9 cellular contexts compared by ENCODE assay signal in genomic region chr12:102010265-102010994, GRCh38. TPM values are rescaled to one million over a fixed set of nuclear protein-coding genes. Genes with fewer than 3 reads are reported as not detected.
DNase-seq lines count a peak whose midpoint lies in the region; ATAC-seq and TF ChIP-seq lines count a peak whose summit lies in the region.
"Had no signal": no experiment of that assay in that cellular context is flagged by ENCODE, and none has a peak within 500 bp of the region (broad histone marks: within the 10 kb centered on the region; RNA-seq: fewer than 3 reads in every experiment).

No MANE protein-coding gene starts in this region.

- H3K27ac Mint-ChIP-seq in activated naive CD8-positive, alpha-beta T cell treated with anti-CD3 and anti-CD28 coated beads, Interleukin-2, amount 50 U/mL, for 24 hours: no peak overlapping the region

- TF ChIP-seq POLR2A in suprapubic skin (IDR thresholded peaks at IDR 0.05): no peak

- TF ChIP-seq CTCF in GM12865 (IDR thresholded peaks at IDR 0.05; ENCODE audit: insufficient read depth, low read depth, low read length, missing control alignments) (no peak), suprapubic skin (IDR thresholded peaks at IDR 0.05) (no peak)

- DNase-seq in GM12865 (ENCODE audit: low read depth) (peak; percentile 85), HAP-1 (ENCODE audit: low spot score in 2 of 2) (no peak), suprapubic skin (ENCODE audit: low spot score in 2 of 2) (no peak), DMS153 treated with DMSO at 0.1 percent for 48 hours (lab: John Stamatoyannopoulos, UW; ENCODE audit: unreplicated experiment) (no peak), foreskin melanocyte (no peak)
- DNase-seq in activated naive CD8-positive, alpha-beta T cell treated with anti-CD3 and anti-CD28 coated beads, Interleukin-2, amount 50 U/mL, for 24 hours: no peak
- DNase-seq: activated T-cell treated with anti-CD3 and anti-CD28 coated beads, Interleukin-2, amount 50 U/mL, for 4 hours had no signal

- in situ Hi-C loops in HAP-1 (cut with MboI; ENCODE audit: low sequenced_read_pairs): no loop called here

- no peaks in the 10 kb centered on the region for H3K27me3 Mint-ChIP-seq in activated naive CD8-positive, alpha-beta T cell treated with anti-CD3 and anti-CD28 coated beads, Interleukin-2, amount 50 U/mL, for 24 hours

- WGBS in suprapubic skin: 90% methylated on average over 8 of the region's 8 CpGs

- no peak for TF ChIP-seq EP300 in suprapubic skin (IDR thresholded peaks at IDR 0.05)

- no peak overlapping the region for H3K4me3 Mint-ChIP-seq in activated naive CD8-positive, alpha-beta T cell treated with anti-CD3 and anti-CD28 coated beads, Interleukin-2, amount 50 U/mL, for 24 hours
- H3K4me3 Mint-ChIP-seq: activated T-cell treated with anti-CD3 and anti-CD28 coated beads, Interleukin-2, amount 50 U/mL, for 4 hours had no signal

- peaks cover 17% of the 10 kb centered on the region for H3K36me3 Mint-ChIP-seq in activated naive CD8-positive, alpha-beta T cell treated with anti-CD3 and anti-CD28 coated beads, Interleukin-2, amount 50 U/mL, for 24 hours (ENCODE audit: low read depth)

- H3K4me1 ChIP-seq in HAP-1 (no peaks in the 10 kb centered on the region), suprapubic skin (no peaks in the 10 kb centered on the region)

- no peaks in the 10 kb centered on the region for H3K9me3 Mint-ChIP-seq in activated naive CD8-positive, alpha-beta T cell treated with anti-CD3 and anti-CD28 coated beads, Interleukin-2, amount 50 U/mL, for 24 hours
- H3K9me3 Mint-ChIP-seq: activated T-cell treated with anti-CD3 and anti-CD28 coated beads, Interleukin-2, amount 50 U/mL, for 4 hours had no signal

- no peak overlapping the region for H3K27ac ChIP-seq in suprapubic skin

- H3K36me3 ChIP-seq in HAP-1 (replicated peaks): no peaks in the 10 kb centered on the region
- H3K36me3 ChIP-seq in suprapubic skin: peaks cover 25% of the 10 kb centered on the region

- peaks cover 6% of the 10 kb centered on the region for H3K4me1 Mint-ChIP-seq in activated naive CD8-positive, alpha-beta T cell treated with anti-CD3 and anti-CD28 coated beads, Interleukin-2, amount 50 U/mL, for 24 hours

- H3K4me3 ChIP-seq in GM12865 (ENCODE audit: low read depth, low read length): peak overlapping the region; percentile 48
- no peak overlapping the region for H3K4me3 ChIP-seq in HAP-1
- H3K4me3 ChIP-seq in suprapubic skin: no peak overlapping the region

- no peaks in the 10 kb centered on the region for H3K27me3 ChIP-seq in HAP-1 (ENCODE audit: low read depth)
- no peaks in the 10 kb centered on the region for H3K27me3 ChIP-seq in suprapubic skin

- peak; percentile 90 for ATAC-seq in GM19468 (IDR thresholded peaks at IDR 0.05; ENCODE audit: extremely low read depth, unreplicated experiment)
- ATAC-seq in HG03196 (IDR thresholded peaks at IDR 0.05; ENCODE audit: unreplicated experiment): peak; percentile 89
- peak; percentile 57 for ATAC-seq in activated naive CD8-positive, alpha-beta T cell treated with anti-CD3 and anti-CD28 coated beads, Interleukin-2, amount 50 U/mL, for 24 hours
- ATAC-seq: activated T-cell treated with anti-CD3 and anti-CD28 coated beads, Interleukin-2, amount 50 U/mL, for 4 hours had no signal

- H3K9me3 ChIP-seq in HAP-1 (no peaks in the 10 kb centered on the region), suprapubic skin (no peaks in the 10 kb centered on the region)

RNA-seq across cellular contexts. Expression of gene WASHC3, which starts 51.4 kb away (rescaled TPM):
- 10 to 100 TPM; 39.7 to 63.1 (median 55.0) TPM for total RNA-seq in suprapubic skin
